ENCODE assay signal across 2 cellular contexts in the genomic region with DNA sequence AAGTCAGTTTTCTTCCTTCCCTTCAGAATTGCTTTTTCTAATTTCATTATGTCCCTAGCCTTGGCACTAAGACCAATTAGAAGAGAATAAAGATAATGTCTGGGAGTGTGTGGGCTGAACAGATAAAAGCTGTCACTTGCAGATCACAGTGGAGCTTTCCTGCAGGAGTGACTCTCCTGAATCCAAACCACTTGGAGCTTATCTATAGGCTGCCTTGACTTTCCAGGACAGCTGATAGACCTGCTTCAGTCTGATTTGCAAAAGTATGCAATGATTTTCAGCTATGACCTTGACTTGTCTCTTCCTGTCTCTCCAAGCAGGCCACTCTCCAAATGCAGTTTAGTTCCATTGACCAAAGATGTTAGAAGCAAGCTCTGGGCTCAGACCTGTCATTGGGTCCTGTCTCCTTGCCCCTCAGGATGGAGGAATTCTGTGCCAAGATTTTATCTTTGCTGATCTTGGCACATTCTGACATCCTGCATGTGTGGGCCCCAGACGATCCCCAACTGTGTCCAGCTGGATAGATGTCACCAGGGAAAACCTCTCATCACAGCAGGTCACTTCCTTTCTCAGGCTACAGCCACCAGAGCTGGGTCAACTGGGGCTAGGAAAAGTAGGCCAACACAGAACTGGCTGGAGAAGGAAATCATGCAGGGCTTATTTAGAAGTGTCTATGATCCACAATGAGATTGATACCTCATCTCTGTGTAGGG.
TF ChIP-seq lines count a peak whose summit lies in the region.

No MANE protein-coding gene starts in this region.

TF ChIP-seq in liver, 16 proteins besides CTCF, POLR2A, EP300 and RAD21:
- no peak for TF ChIP-seq JUND (IDR thresholded peaks at IDR 0.05)
- TF ChIP-seq NR2F2 (IDR thresholded peaks at IDR 0.05), result peak; percentile 8

TF ChIP-seq in HepG2, 621 proteins besides CTCF, POLR2A, EP300 and RAD21:
- TF ChIP-seq, protein P1, sequence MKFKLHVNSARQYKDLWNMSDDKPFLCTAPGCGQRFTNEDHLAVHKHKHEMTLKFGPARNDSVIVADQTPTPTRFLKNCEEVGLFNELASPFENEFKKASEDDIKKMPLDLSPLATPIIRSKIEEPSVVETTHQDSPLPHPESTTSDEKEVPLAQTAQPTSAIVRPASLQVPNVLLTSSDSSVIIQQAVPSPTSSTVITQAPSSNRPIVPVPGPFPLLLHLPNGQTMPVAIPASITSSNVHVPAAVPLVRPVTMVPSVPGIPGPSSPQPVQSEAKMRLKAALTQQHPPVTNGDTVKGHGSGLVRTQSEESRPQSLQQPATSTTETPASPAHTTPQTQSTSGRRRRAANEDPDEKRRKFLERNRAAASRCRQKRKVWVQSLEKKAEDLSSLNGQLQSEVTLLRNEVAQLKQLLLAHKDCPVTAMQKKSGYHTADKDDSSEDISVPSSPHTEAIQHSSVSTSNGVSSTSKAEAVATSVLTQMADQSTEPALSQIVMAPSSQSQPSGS (CRISPR knock-in tag; IDR thresholded peaks at IDR 0.05), result no peak
- TF ChIP-seq TFDP1 (CRISPR knock-in tag; IDR thresholded peaks at IDR 0.05; ENCODE audit: borderline replicate concordance), result no peak
- no peak for TF ChIP-seq NFE2L2 (IDR thresholded peaks at IDR 0.05; ENCODE audit: low read length)
- TF ChIP-seq HNRNPLL (IDR thresholded peaks at IDR 0.05; ENCODE audit: low read depth, low read length, poor library complexity, severe bottlenecking), result no peak
- TF ChIP-seq ZNF441 (CRISPR knock-in tag; IDR thresholded peaks at IDR 0.05; ENCODE audit: borderline replicate concordance), result no peak
- no peak for TF ChIP-seq EHMT2 (IDR thresholded peaks at IDR 0.05; ENCODE audit: borderline replicate concordance, low read depth, low read length)
- TF ChIP-seq ISL2 (CRISPR knock-in tag; IDR thresholded peaks at IDR 0.05), result no peak
- no peak for TF ChIP-seq FOSL1 (CRISPR knock-in tag; IDR thresholded peaks at IDR 0.05; ENCODE audit: borderline replicate concordance)
- no peak for TF ChIP-seq KAT8 (CRISPR knock-in tag; IDR thresholded peaks at IDR 0.05)
- no peak for TF ChIP-seq ZNF713 (CRISPR knock-in tag; IDR thresholded peaks at IDR 0.05)
- TF ChIP-seq JARID2 (CRISPR knock-in tag; IDR thresholded peaks at IDR 0.05; ENCODE audit: insufficient replicate concordance), result no peak
- TF ChIP-seq ZNF317 (CRISPR knock-in tag; IDR thresholded peaks at IDR 0.05), result no peak
- TF ChIP-seq, protein P2, sequence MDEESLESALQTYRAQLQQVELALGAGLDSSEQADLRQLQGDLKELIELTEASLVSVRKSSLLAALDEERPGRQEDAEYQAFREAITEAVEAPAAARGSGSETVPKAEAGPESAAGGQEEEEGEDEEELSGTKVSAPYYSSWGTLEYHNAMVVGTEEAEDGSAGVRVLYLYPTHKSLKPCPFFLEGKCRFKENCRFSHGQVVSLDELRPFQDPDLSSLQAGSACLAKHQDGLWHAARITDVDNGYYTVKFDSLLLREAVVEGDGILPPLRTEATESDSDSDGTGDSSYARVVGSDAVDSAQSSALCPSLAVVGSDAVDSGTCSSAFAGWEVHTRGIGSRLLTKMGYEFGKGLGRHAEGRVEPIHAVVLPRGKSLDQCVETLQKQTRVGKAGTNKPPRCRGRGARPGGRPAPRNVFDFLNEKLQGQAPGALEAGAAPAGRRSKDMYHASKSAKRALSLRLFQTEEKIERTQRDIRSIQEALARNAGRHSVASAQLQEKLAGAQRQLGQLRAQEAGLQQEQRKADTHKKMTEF (CRISPR knock-in tag; IDR thresholded peaks at IDR 0.05), result no peak
- TF ChIP-seq, protein P3, sequence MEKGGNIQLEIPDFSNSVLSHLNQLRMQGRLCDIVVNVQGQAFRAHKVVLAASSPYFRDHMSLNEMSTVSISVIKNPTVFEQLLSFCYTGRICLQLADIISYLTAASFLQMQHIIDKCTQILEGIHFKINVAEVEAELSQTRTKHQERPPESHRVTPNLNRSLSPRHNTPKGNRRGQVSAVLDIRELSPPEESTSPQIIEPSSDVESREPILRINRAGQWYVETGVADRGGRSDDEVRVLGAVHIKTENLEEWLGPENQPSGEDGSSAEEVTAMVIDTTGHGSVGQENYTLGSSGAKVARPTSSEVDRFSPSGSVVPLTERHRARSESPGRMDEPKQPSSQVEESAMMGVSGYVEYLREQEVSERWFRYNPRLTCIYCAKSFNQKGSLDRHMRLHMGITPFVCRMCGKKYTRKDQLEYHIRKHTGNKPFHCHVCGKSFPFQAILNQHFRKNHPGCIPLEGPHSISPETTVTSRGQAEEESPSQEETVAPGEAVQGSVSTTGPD (CRISPR knock-in tag; IDR thresholded peaks at IDR 0.05), result no peak
- TF ChIP-seq, protein P4, sequence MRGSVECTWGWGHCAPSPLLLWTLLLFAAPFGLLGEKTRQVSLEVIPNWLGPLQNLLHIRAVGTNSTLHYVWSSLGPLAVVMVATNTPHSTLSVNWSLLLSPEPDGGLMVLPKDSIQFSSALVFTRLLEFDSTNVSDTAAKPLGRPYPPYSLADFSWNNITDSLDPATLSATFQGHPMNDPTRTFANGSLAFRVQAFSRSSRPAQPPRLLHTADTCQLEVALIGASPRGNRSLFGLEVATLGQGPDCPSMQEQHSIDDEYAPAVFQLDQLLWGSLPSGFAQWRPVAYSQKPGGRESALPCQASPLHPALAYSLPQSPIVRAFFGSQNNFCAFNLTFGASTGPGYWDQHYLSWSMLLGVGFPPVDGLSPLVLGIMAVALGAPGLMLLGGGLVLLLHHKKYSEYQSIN (CRISPR knock-in tag; IDR thresholded peaks at IDR 0.05; ENCODE audit: borderline replicate concordance), result no peak
- TF ChIP-seq MLLT10 (CRISPR knock-in tag; IDR thresholded peaks at IDR 0.05), result no peak
